In the genomic region with DNA sequence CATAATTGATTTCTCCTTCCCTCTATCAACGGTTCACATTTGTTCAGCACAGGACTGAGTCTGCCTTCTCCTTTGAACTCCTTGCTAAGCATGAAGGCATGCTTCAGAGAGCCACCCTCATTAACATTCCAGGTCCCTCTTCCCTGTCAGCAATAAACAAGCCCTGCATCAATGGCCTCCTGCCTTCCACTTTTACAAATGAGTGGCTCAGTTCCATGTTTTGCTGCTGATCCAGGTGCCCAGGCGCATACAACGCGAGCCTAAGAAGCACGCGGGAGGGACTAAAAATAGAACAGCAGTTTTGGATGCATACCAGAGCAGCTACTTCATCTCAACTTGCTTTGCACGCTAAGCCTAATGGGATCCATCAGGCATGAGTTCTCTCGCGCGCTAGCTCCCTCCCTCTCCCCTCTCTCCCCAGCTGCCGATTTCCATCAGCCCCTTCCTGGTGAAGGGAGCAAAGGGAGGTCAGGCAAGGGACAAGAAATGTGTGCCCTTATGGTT, we compare ENCODE assay signal across 8 cellular contexts. TPM values are rescaled to one million over a fixed set of nuclear protein-coding genes. Genes with fewer than 3 reads are reported as not detected.
DNase-seq lines count a peak whose midpoint lies in the region; ATAC-seq and TF ChIP-seq lines count a peak whose summit lies in the region.

No MANE protein-coding gene starts in this region.

- no peak for TF ChIP-seq CTCF in retinal pigment epithelial cell (conservative IDR thresholded peaks at IDR 0.05; ENCODE audit: low read depth, low read length)

- H3K36me3 Mint-ChIP-seq in CD4-positive, alpha-beta memory T cell: peaks cover 5 to 16% of the 10 kb centered on the region in 2 donors

- no peaks in the 10 kb centered on the region for H3K27me3 ChIP-seq in CD4-positive, alpha-beta memory T cell (ENCODE audit: insufficient read depth, low read length)

- no peaks in the 10 kb centered on the region for H3K9me3 ChIP-seq in CD4-positive, alpha-beta memory T cell (ENCODE audit: control insufficient read depth in 1 of 2, low read length in 2 of 2)

- no peak for ATAC-seq in GM21447 (IDR thresholded peaks at IDR 0.05; ENCODE audit: unreplicated experiment)
- no peak for ATAC-seq in HG02840 (IDR thresholded peaks at IDR 0.05; ENCODE audit: low FRiP score, unreplicated experiment)

- no peaks in the 10 kb centered on the region for H3K4me1 ChIP-seq in CD4-positive, alpha-beta memory T cell (ENCODE audit: insufficient read depth, low read length)

- POLR2A ChIA-PET in CD4-positive, alpha-beta memory T cell (lab: Charles Lee; ENCODE audit: partially characterized antibody): no interaction called here

- H3K27me3 Mint-ChIP-seq in CD4-positive, alpha-beta memory T cell: no peaks in the 10 kb centered on the region

- DNase-seq in AG08396 (ENCODE audit: low spot score) (peak; percentile 81), M059J (ENCODE audit: low read depth) (peak; percentile 98), anterior cingulate cortex (lab: John Stamatoyannopoulos, UW) (peak in 53 of 58 donors; percentile 9 to 91 (median 69)), hippocampal formation (lab: John Stamatoyannopoulos, UW) (peak; percentile 55 to 78), retinal pigment epithelial cell (ENCODE audit: low read depth) (peak; percentile 99)
- no peak for DNase-seq in CD4-positive, alpha-beta memory T cell

- peak overlapping the region in 1 of 7 donors; percentile 69 for H3K27ac Mint-ChIP-seq in CD4-positive, alpha-beta memory T cell

- peak overlapping the region; percentile 7 for H3K4me3 ChIP-seq in retinal pigment epithelial cell (ENCODE audit: low read length)
- no peak overlapping the region for H3K4me3 ChIP-seq in CD4-positive, alpha-beta memory T cell (ENCODE audit: low read length in 2 of 2)

- H3K9me3 Mint-ChIP-seq in CD4-positive, alpha-beta memory T cell: no peaks in the 10 kb centered on the region

- peaks cover 3% of the 10 kb centered on the region for H3K36me3 ChIP-seq in CD4-positive, alpha-beta memory T cell (ENCODE audit: insufficient read depth, low read length)

- H3K4me1 Mint-ChIP-seq in CD4-positive, alpha-beta memory T cell: peaks cover 0 to 2% (median 0%) of the 10 kb centered on the region in 4 donors

- intact Hi-C loops in CD4-positive, alpha-beta memory T cell (cut with micrococcal nuclease): no loop called here

- no peak overlapping the region for H3K27ac ChIP-seq in CD4-positive, alpha-beta memory T cell (ENCODE audit: low read depth, low read length)

- CTCF ChIA-PET in CD4-positive, alpha-beta memory T cell (lab: Charles Lee; ENCODE audit: partially characterized antibody): no interaction called here

- H3K4me3 Mint-ChIP-seq in CD4-positive, alpha-beta memory T cell: no peak overlapping the region

RNA-seq across cellular contexts. Expression of a gene that starts 53.4 kb away (rescaled TPM):
- total RNA-seq in M059J (2014; rRNA removed; shearing (Covaris generic)): 46.8 and 51.1 TPM in 2 replicates
- 10 to 100 TPM; 18.2 to 19.7 TPM for total RNA-seq in CD4-positive, alpha-beta memory T cell
- 10 to 100 TPM; 15.6 to 17.8 TPM for polyA plus RNA-seq in CD4-positive, alpha-beta memory T cell

Comparison
In these comparisons a context has a peak if more than half of its experiments do, and no peak if none do; other contexts are left out.
1. DNase-seq: peak in AG08396 (single experiment), M059J (single experiment), anterior cingulate cortex (53 of 58), hippocampal formation (2 of 2) and retinal pigment epithelial cell (single experiment); none in CD4-positive, alpha-beta memory T cell (0 of 5).